ENCODE assay signal across 8 cellular contexts in the genomic region with DNA sequence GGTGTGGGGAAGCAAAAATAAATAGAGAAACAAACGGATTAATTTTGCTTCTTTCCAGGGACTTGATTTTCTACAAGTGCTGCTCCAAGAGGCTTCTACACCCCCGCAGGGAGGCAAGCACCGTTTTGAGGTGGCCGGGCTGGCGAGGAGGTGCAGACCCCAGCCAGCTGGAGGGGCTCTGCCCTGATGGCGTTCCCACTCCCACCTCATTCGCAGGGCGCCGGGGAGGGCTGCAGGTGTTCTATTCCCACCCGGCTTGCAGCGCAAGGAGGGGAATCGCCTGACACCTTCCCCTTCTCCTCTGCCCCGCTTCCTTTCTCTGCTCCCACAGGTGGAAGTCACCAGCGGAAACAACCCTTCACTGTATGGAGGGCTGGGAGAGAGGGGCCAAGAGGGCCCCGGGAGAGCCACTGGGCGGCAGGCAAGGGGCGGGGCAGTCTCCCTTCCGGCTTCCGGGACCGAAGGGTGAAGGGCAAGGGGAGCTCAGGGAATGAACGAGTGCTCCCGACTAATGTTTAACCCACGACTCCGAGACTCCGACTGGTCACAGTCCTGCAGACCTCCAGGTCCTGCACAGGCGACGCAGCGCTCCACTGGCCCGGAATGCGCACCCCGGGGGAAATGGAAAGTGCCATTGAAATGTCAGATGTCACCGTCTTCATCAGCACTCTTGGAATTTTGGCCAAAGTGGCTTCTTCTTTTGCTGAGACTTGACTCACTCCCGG. TPM values are rescaled to one million over a fixed set of nuclear protein-coding genes. Genes with fewer than 3 reads are reported as not detected.
DNase-seq lines count a peak whose midpoint lies in the region; ATAC-seq and TF ChIP-seq lines count a peak whose summit lies in the region.

No MANE protein-coding gene starts in this region.

- no peaks in the 10 kb centered on the region for H3K36me3 Mint-ChIP-seq in activated T-helper 17 cell treated with anti-CD3 and anti-CD28 coated beads, Interleukin-2, amount 50 U/mL, for 72 hours (ENCODE audit: low read depth)

- peak overlapping the region; percentile 60 for H3K27ac ChIP-seq in parathyroid adenoma

- H3K36me3 ChIP-seq in parathyroid adenoma (ENCODE audit: control insufficient read depth, insufficient read depth, low read length), result no peaks in the 10 kb centered on the region

- ATAC-seq in Right ventricle myocardium inferior (peak; percentile 54), HG02840 (IDR thresholded peaks at IDR 0.05; ENCODE audit: low FRiP score, unreplicated experiment) (peak; percentile 52)
- ATAC-seq in activated T-helper 17 cell treated with anti-CD3 and anti-CD28 coated beads, Interleukin-2, amount 50 U/mL, for 72 hours (replicated peaks), result peak; percentile 77

- no peak for TF ChIP-seq CTCF in parathyroid adenoma (IDR thresholded peaks at IDR 0.05)

- peak overlapping the region; percentile 96 for H2AFZ ChIP-seq in parathyroid adenoma

- peak overlapping the region; percentile 84 for H3K4me3 ChIP-seq in parathyroid adenoma (ENCODE audit: low read depth, low read length)

- peak overlapping the region; percentile 84 for H3K4me3 Mint-ChIP-seq in activated T-helper 17 cell treated with anti-CD3 and anti-CD28 coated beads, Interleukin-2, amount 50 U/mL, for 72 hours

- peak overlapping the region; percentile 87 for H3K27ac Mint-ChIP-seq in activated T-helper 17 cell treated with anti-CD3 and anti-CD28 coated beads, Interleukin-2, amount 50 U/mL, for 72 hours

- H3K9me3 ChIP-seq in parathyroid adenoma (ENCODE audit: control insufficient read depth, low read length), result no peaks in the 10 kb centered on the region

- peaks cover 3% of the 10 kb centered on the region for H3K4me1 ChIP-seq in parathyroid adenoma

- DNase-seq in Right ventricle myocardium inferior (ENCODE audit: missing footprints), result peak; percentile 78
- DNase-seq in cardiac septum (ENCODE audit: low spot score), result no peak
- DNase-seq in NCI-H510A treated with DMSO at 0.1 percent for 48 hours (lab: John Stamatoyannopoulos, UW), result peak; percentile 62
- peak; percentile 62 for DNase-seq in glomerular visceral epithelial cell (ENCODE audit: extremely low spot score)
- DNase-seq in SW 1271 (lab: John Stamatoyannopoulos, UW), result no peak

- intact Hi-C loops in Right ventricle myocardium inferior (cut with DNase I), result loop anchor here (1.0 to 10.0 kb wide), 3 partner anchors 183 to 461 kb away; a partner anchor contains a TSS
- intact Hi-C loops in cardiac septum (cut with DNase I), result loop anchor here (1.0 to 10.0 kb wide), 3 partner anchors 183 to 461 kb away; a partner anchor contains a TSS

- H3K9ac ChIP-seq in parathyroid adenoma, result no peak overlapping the region

- no peaks in the 10 kb centered on the region for H3K4me1 Mint-ChIP-seq in activated T-helper 17 cell treated with anti-CD3 and anti-CD28 coated beads, Interleukin-2, amount 50 U/mL, for 72 hours

- peak overlapping the region; percentile 99 for H3K4me2 ChIP-seq in parathyroid adenoma (ENCODE audit: low read length)

- no peaks in the 10 kb centered on the region for H3K27me3 ChIP-seq in parathyroid adenoma (ENCODE audit: control insufficient read depth, insufficient read depth, low read length)

- no peaks in the 10 kb centered on the region for H3K27me3 Mint-ChIP-seq in activated T-helper 17 cell treated with anti-CD3 and anti-CD28 coated beads, Interleukin-2, amount 50 U/mL, for 72 hours

- H3K79me2 ChIP-seq in parathyroid adenoma, result no peaks in the 10 kb centered on the region

- no peaks in the 10 kb centered on the region for H3K9me3 Mint-ChIP-seq in activated T-helper 17 cell treated with anti-CD3 and anti-CD28 coated beads, Interleukin-2, amount 50 U/mL, for 72 hours

RNA-seq across cellular contexts. Expression of a gene that starts 29.1 kb away (rescaled TPM):
- total RNA-seq in Right ventricle myocardium inferior (not detected), cardiac septum (not detected)
- not detected for total RNA-seq in activated T-helper 17 cell treated with anti-CD3 and anti-CD28 coated beads, Interleukin-2, amount 50 U/mL, for 72 hours

RNA-seq across cellular contexts. Expression of a gene that starts 45.2 kb away (rescaled TPM):
- not detected for total RNA-seq in Right ventricle myocardium inferior
- total RNA-seq in cardiac septum, result not detected
- total RNA-seq in activated T-helper 17 cell treated with anti-CD3 and anti-CD28 coated beads, Interleukin-2, amount 50 U/mL, for 72 hours, result not detected

Comparison
In these comparisons a context has a peak if more than half of its experiments do, and no peak if none do; other contexts are left out.
1. DNase-seq: peak in Right ventricle myocardium inferior (single experiment), NCI-H510A treated with DMSO at 0.1 percent for 48 hours (single experiment) and glomerular visceral epithelial cell (single experiment); none in cardiac septum (single experiment) and SW 1271 (0 of 2).
2. Peak in every context shown above with its lines, with median percentiles within 50 percentile points of each other: ATAC-seq.